Comparison of ENCODE assay signal across 16 cellular contexts in genomic region chr15:80494311-80494710, GRCh38.
DNase-seq lines count a peak whose midpoint lies in the region; FAIRE-seq and TF ChIP-seq lines count a peak whose summit lies in the region.
"Had no signal": no experiment of that assay in that cellular context is flagged by ENCODE, and none has a peak within 500 bp of the region (broad histone marks: within the 10 kb centered on the region; RNA-seq: fewer than 3 reads in every experiment).

No MANE protein-coding gene starts in this region.

- H3K4me3 ChIP-seq in Caco-2 (ENCODE audit: low read depth, low read length) (no peak overlapping the region), endodermal cell (ENCODE audit: low read length) (peak overlapping the region; percentile 1)

- intact Hi-C loops in Caco-2 (cut with micrococcal nuclease; ENCODE audit: unreplicated experiment) = no loop called here

- H3K27me3 ChIP-seq in Caco-2 (replicated peaks; ENCODE audit: control insufficient read depth, insufficient read depth, low read length) (no peaks in the 10 kb centered on the region), endodermal cell (ENCODE audit: control insufficient read depth, insufficient read depth, low read length, poor library complexity, severe bottlenecking) (no peaks in the 10 kb centered on the region)

- H3K36me3 ChIP-seq in Caco-2 (ENCODE audit: control insufficient read depth, insufficient read depth, low read length) (no peaks in the 10 kb centered on the region), endodermal cell (ENCODE audit: control insufficient read depth, insufficient read depth, low read length) (no peaks in the 10 kb centered on the region)

- peak overlapping the region; percentile 23 for H3K4me3 Mint-ChIP-seq in Caco-2 (ENCODE audit: unreplicated experiment)
- no peak overlapping the region for H3K4me3 Mint-ChIP-seq in endodermal cell
- no peak overlapping the region for H3K4me3 Mint-ChIP-seq in nephron
- no peak overlapping the region for H3K4me3 Mint-ChIP-seq in activated T-cell treated with anti-CD3 and anti-CD28 coated beads, Interleukin-2, amount 50 U/mL, for 24 hours
- H3K4me3 Mint-ChIP-seq: activated CD4-positive, alpha-beta memory T cell treated with anti-CD3 and anti-CD28 coated beads for 36 hours; CD4-positive, CD25-positive, alpha-beta regulatory T cell; naive B cell; T-cell had no signal

- peak; percentile 93 for FAIRE-seq in RCC 7860 (lab: Jason Lieb, UNC)
- FAIRE-seq: small intestine had no signal

- H3K4me1 ChIP-seq in Caco-2 (peaks cover 34% of the 10 kb centered on the region), endodermal cell (ENCODE audit: control insufficient read depth, insufficient read depth, low read length) (peaks cover 6% of the 10 kb centered on the region)

- H3K36me3 Mint-ChIP-seq in Caco-2 (ENCODE audit: insufficient read depth, unreplicated experiment) = no peaks in the 10 kb centered on the region
- no peaks in the 10 kb centered on the region for H3K36me3 Mint-ChIP-seq in endodermal cell (ENCODE audit: low read depth)
- H3K36me3 Mint-ChIP-seq in nephron (ENCODE audit: low read depth) = peaks cover 25% of the 10 kb centered on the region
- no peaks in the 10 kb centered on the region for H3K36me3 Mint-ChIP-seq in activated T-cell treated with anti-CD3 and anti-CD28 coated beads, Interleukin-2, amount 50 U/mL, for 24 hours (ENCODE audit: low read depth)
- H3K36me3 Mint-ChIP-seq: activated CD4-positive, alpha-beta memory T cell treated with anti-CD3 and anti-CD28 coated beads for 36 hours; CD4-positive, CD25-positive, alpha-beta regulatory T cell; naive B cell; T-cell had no signal

- no peak for TF ChIP-seq CTCF in Caco-2 (IDR thresholded peaks at IDR 0.05; ENCODE audit: insufficient read depth in 1 of 2, low read depth in 1 of 2, low read length in 1 of 2, severe bottlenecking in 1 of 2, unreplicated experiment in 1 of 2)
- TF ChIP-seq CTCF in endodermal cell (conservative IDR thresholded peaks at IDR 0.05) = no peak
- no peak for TF ChIP-seq CTCF in nephron (IDR thresholded peaks at IDR 0.05; ENCODE audit: unreplicated experiment in 3 of 3)

- no peak overlapping the region for H3K9ac ChIP-seq in endodermal cell (ENCODE audit: extremely low read depth, low read length, poor library complexity, severe bottlenecking)

- H3K27me3 Mint-ChIP-seq in Caco-2 (ENCODE audit: insufficient read depth, unreplicated experiment) = no peaks in the 10 kb centered on the region
- no peaks in the 10 kb centered on the region for H3K27me3 Mint-ChIP-seq in endodermal cell (ENCODE audit: insufficient read depth)
- peaks cover 4% of the 10 kb centered on the region for H3K27me3 Mint-ChIP-seq in nephron (ENCODE audit: low read depth)
- H3K27me3 Mint-ChIP-seq in activated T-cell treated with anti-CD3 and anti-CD28 coated beads, Interleukin-2, amount 50 U/mL, for 24 hours = peaks cover 12% of the 10 kb centered on the region
- H3K27me3 Mint-ChIP-seq: CD4-positive, CD25-positive, alpha-beta regulatory T cell had no signal

- no TSS peak for BruUV-seq in Caco-2 (replicated peaks; lab: Mats Ljungman, UMichigan)

- peak overlapping the region; percentile 76 for H3K27ac Mint-ChIP-seq in Caco-2 (ENCODE audit: unreplicated experiment)
- peak overlapping the region; percentile 40 for H3K27ac Mint-ChIP-seq in endodermal cell
- H3K27ac Mint-ChIP-seq in nephron = peak overlapping the region; percentile 75 to 90 (median 84)
- no peak overlapping the region for H3K27ac Mint-ChIP-seq in activated T-cell treated with anti-CD3 and anti-CD28 coated beads, Interleukin-2, amount 50 U/mL, for 24 hours
- H3K27ac Mint-ChIP-seq: activated CD4-positive, alpha-beta memory T cell treated with anti-CD3 and anti-CD28 coated beads for 36 hours; CD4-positive, CD25-positive, alpha-beta regulatory T cell; T-cell had no signal

- CTCF ChIA-PET in Caco-2 (lab: Charles Lee) = no interaction called here

- no peak overlapping the region for H3K27ac ChIP-seq in endodermal cell (ENCODE audit: low read depth, low read length)

- peak; percentile 42 to 62 for DNase-seq in Caco-2
- DNase-seq in RCC 7860 (ENCODE audit: low spot score) = peak; percentile 89
- DNase-seq in endodermal cell = peak; percentile 78
- DNase-seq in SKM-1 treated with dmso at 0.1 percent for 144 hours (lab: John Stamatoyannopoulos, UW; ENCODE audit: unreplicated experiment) = no peak
- no peak for DNase-seq in activated T-cell treated with anti-CD3 and anti-CD28 coated beads, Interleukin-2, amount 50 U/mL, for 24 hours
- no peak for DNase-seq in stimulated activated CD4-positive, alpha-beta T cell treated with anti-CD3 and anti-CD28 coated beads, Interleukin-4, amount 100 ng/mL, for 4 hours
- DNase-seq in NCI-H2196 (lab: John Stamatoyannopoulos, UW; ENCODE audit: unreplicated experiment) = no peak
- DNase-seq: activated CD4-positive, alpha-beta memory T cell treated with anti-CD3 and anti-CD28 coated beads for 36 hours; activated naive CD4-positive, alpha-beta T cell treated with anti-CD3 and anti-CD28 coated beads, Interleukin-2, amount 50 U/mL, for 16 hours; CD4-positive, CD25-positive, alpha-beta regulatory T cell; KBM-7; naive B cell; NCI-H2081; small intestine; T-cell had no signal

- H3K9me3 ChIP-seq in Caco-2 (no peaks in the 10 kb centered on the region; the same call in 1 of the 2 replicates), endodermal cell (ENCODE audit: control insufficient read depth, low read length) (no peaks in the 10 kb centered on the region)

- peaks cover 43% of the 10 kb centered on the region for H3K4me1 Mint-ChIP-seq in Caco-2 (ENCODE audit: low read depth, unreplicated experiment)
- H3K4me1 Mint-ChIP-seq in endodermal cell = peaks cover 35% of the 10 kb centered on the region
- peaks cover 86% of the 10 kb centered on the region for H3K4me1 Mint-ChIP-seq in nephron
- H3K4me1 Mint-ChIP-seq in activated T-cell treated with anti-CD3 and anti-CD28 coated beads, Interleukin-2, amount 50 U/mL, for 24 hours (ENCODE audit: low read depth) = peaks cover under 1% of the 10 kb centered on the region
- H3K4me1 Mint-ChIP-seq: CD4-positive, CD25-positive, alpha-beta regulatory T cell; T-cell had no signal

- H3K9me3 Mint-ChIP-seq in Caco-2 (ENCODE audit: unreplicated experiment) = no peaks in the 10 kb centered on the region
- H3K9me3 Mint-ChIP-seq in endodermal cell = no peaks in the 10 kb centered on the region
- H3K9me3 Mint-ChIP-seq in nephron = no peaks in the 10 kb centered on the region
- no peaks in the 10 kb centered on the region for H3K9me3 Mint-ChIP-seq in activated T-cell treated with anti-CD3 and anti-CD28 coated beads, Interleukin-2, amount 50 U/mL, for 24 hours
- H3K9me3 Mint-ChIP-seq: activated CD4-positive, alpha-beta memory T cell treated with anti-CD3 and anti-CD28 coated beads for 36 hours; T-cell had no signal

- 82 to 87% methylated on average over 5 of the region's 5 CpGs for WGBS in endodermal cell (ENCODE audit: insufficient coverage in 1 of 2, insufficient read length in 1 of 2), 2 experiments

- POLR2A ChIA-PET in Caco-2 (lab: Charles Lee) = no interaction called here

Comparison
In these comparisons a context has a peak if more than half of its experiments do, and no peak if none do; other contexts are left out.
1. DNase-seq: peak in Caco-2 (2 of 2), RCC 7860 (single experiment) and endodermal cell (single experiment); none in SKM-1 treated with dmso at 0.1 percent for 144 hours (single experiment), activated T-cell treated with anti-CD3 and anti-CD28 coated beads, Interleukin-2, amount 50 U/mL, for 24 hours (single experiment), stimulated activated CD4-positive, alpha-beta T cell treated with anti-CD3 and anti-CD28 coated beads, Interleukin-4, amount 100 ng/mL, for 4 hours (0 of 2) and NCI-H2196 (single experiment).